Comparison of ENCODE assay signal across 26 cellular contexts in genomic region chr1:151536499-151536898, GRCh38. TPM values are rescaled to one million over a fixed set of nuclear protein-coding genes. Genes with fewer than 3 reads are reported as not detected.
A peak's percentile ranks its signal among the peaks of the same experiment; 100 is the strongest.
DNase-seq lines count a peak whose midpoint lies in the region; ATAC-seq and TF ChIP-seq lines count a peak whose summit lies in the region.
"Had no signal": no experiment of that assay in that cellular context is flagged by ENCODE, and none has a peak within 500 bp of the region (broad histone marks: within the 10 kb centered on the region; RNA-seq: fewer than 3 reads in every experiment).

No MANE protein-coding gene starts in this region.

- H2AFZ ChIP-seq in PC-9 = no peak overlapping the region

- 0 out of 2 replicates have a peak overlapping the region, but pooled peaks have one; percentile 11 for H3K4me2 ChIP-seq in PC-9

- H3K9me2 ChIP-seq in PC-9 (ENCODE audit: insufficient read depth) = no peaks in the 10 kb centered on the region

- peak overlapping the region; percentile 68 for H3K27ac Mint-ChIP-seq in Caco-2 (ENCODE audit: unreplicated experiment)
- H3K27ac Mint-ChIP-seq in osteocyte (ENCODE audit: unreplicated experiment) = peak overlapping the region; percentile 65

- peaks cover 21% of the 10 kb centered on the region for H3K79me2 ChIP-seq in PC-9 (ENCODE audit: low read depth)

- H3K36me3 ChIP-seq in Caco-2 (ENCODE audit: control insufficient read depth, insufficient read depth, low read length) = peaks cover 11% of the 10 kb centered on the region
- H3K36me3 ChIP-seq in PC-9 (ENCODE audit: low read depth) = peaks cover 16% of the 10 kb centered on the region
- H3K36me3 ChIP-seq in esophagus (ENCODE audit: control insufficient read depth in 2 of 2, insufficient read depth in 2 of 2, low read length in 1 of 2) = peaks cover 0 to 2% of the 10 kb centered on the region in 2 donors
- H3K36me3 ChIP-seq in SJCRH30 = no peaks in the 10 kb centered on the region
- H3K36me3 ChIP-seq: heart right ventricle, tibial artery had no signal

- H3K4me3 ChIP-seq in Caco-2 (ENCODE audit: low read depth, low read length) (no peak overlapping the region), PC-9 (no peak overlapping the region), esophagus (ENCODE audit: low read depth in 1 of 2, low read length in 2 of 2) (no peak overlapping the region), SJCRH30 (no peak overlapping the region)
- H3K4me3 ChIP-seq: heart right ventricle, lung, stomach, tibial artery had no signal

- intact Hi-C loops in Caco-2 (cut with micrococcal nuclease; ENCODE audit: unreplicated experiment) (no loop called here), PC-9 (cut with micrococcal nuclease; ENCODE audit: unreplicated experiment) (loop anchor here (5.0 kb wide), 1 partner anchor 146 kb away; no protein-coding TSS in a partner anchor), left cardiac atrium (cut with DNase I) (loop anchor here in 1 of 2 donors (5.0 kb wide), 1 partner anchor 196 kb away; no protein-coding TSS in a partner anchor)

- DNase-seq in Caco-2 (no peak), PC-9 (no peak), osteocyte (ENCODE audit: extremely low spot score, unreplicated experiment) (no peak), SJCRH30 (no peak), DMS153 treated with DMSO at 0.1 percent for 48 hours (lab: John Stamatoyannopoulos, UW; ENCODE audit: unreplicated experiment) (no peak), left cardiac atrium (no peak)
- DNase-seq: activated CD4-positive, alpha-beta T cell treated with anti-CD3 and anti-CD28 coated beads for 48 hours; activated CD8-positive, alpha-beta memory T cell treated with anti-CD3 and anti-CD28 coated beads for 24 hours; activated gamma-delta T cell treated with Interleukin-2 at 50 U/mL for 16 hours; activated T-cell treated with anti-CD3 and anti-CD28 coated beads, Interleukin-2, amount 50 U/mL, for 1 hour; cerebellar nuclear complex; foreskin melanocyte; heart right ventricle; Kasumi-1; NCI-H1694; NCI-H510A; small intestine; stimulated activated CD4-positive, alpha-beta T cell treated with anti-CD3 and anti-CD28 coated beads, Interleukin-1b, Interleukin-23, amount 100 ng/mL, for 48 hours; stomach; T-helper 9 cell; tibial artery had no signal

- H4K20me1 ChIP-seq in PC-9 (ENCODE audit: insufficient read depth) = peaks cover 5% of the 10 kb centered on the region

- no peak for TF ChIP-seq CTCF in Caco-2 (IDR thresholded peaks at IDR 0.05; ENCODE audit: insufficient read depth in 1 of 2, low read depth in 1 of 2, low read length in 1 of 2, severe bottlenecking in 1 of 2, unreplicated experiment in 1 of 2)
- TF ChIP-seq CTCF in PC-9 (conservative IDR thresholded peaks at IDR 0.05) = no peak
- TF ChIP-seq CTCF in osteocyte (IDR thresholded peaks at IDR 0.05) = no peak

- CTCF ChIA-PET in Caco-2 (lab: Charles Lee) (no interaction called here), PC-9 (lab: Charles Lee) (interaction anchor here (1.0 to 1.1 kb wide), 2 partner anchors 39 to 42 kb away, joined by 3 to 5 read pairs; no protein-coding TSS in a partner anchor)

- H3K27ac ChIP-seq in PC-9 (peak overlapping the region; percentile 79), esophagus (ENCODE audit: low read depth in 2 of 2, low read length in 1 of 2) (peak overlapping the region; percentile 43 to 74), SJCRH30 (no peak overlapping the region)
- H3K27ac ChIP-seq: C4-2B, heart right ventricle, HL-60, tibial artery had no signal

- H3K9me3 ChIP-seq in Caco-2 (no peaks in the 10 kb centered on the region), PC-9 (ENCODE audit: insufficient read depth, low read depth) (no peaks in the 10 kb centered on the region), esophagus (ENCODE audit: control insufficient read depth in 2 of 2, insufficient read depth in 1 of 2, low read depth in 1 of 2, low read length in 1 of 2) (no peaks in the 10 kb centered on the region), SJCRH30 (replicated peaks) (no peaks in the 10 kb centered on the region)
- H3K9me3 ChIP-seq: heart right ventricle, stomach, tibial artery had no signal

- H3K27me3 Mint-ChIP-seq in Caco-2 (ENCODE audit: insufficient read depth, unreplicated experiment) (no peaks in the 10 kb centered on the region), osteocyte (ENCODE audit: unreplicated experiment) (no peaks in the 10 kb centered on the region)

- H3K4me1 ChIP-seq in Caco-2 (peaks cover 10% of the 10 kb centered on the region), PC-9 (replicated peaks; ENCODE audit: insufficient read depth) (peaks cover 33% of the 10 kb centered on the region), esophagus (ENCODE audit: control insufficient read depth in 2 of 2, insufficient read depth in 2 of 2, low read length in 1 of 2) (no peaks in the 10 kb centered on the region), SJCRH30 (peaks cover 8% of the 10 kb centered on the region)

- H3K4me1 Mint-ChIP-seq in Caco-2 (ENCODE audit: low read depth, unreplicated experiment) (peaks cover 37% of the 10 kb centered on the region), osteocyte (ENCODE audit: unreplicated experiment) (peaks cover 16% of the 10 kb centered on the region)

- H3F3A ChIP-seq in PC-9 (ENCODE audit: insufficient read depth, low read depth) = peaks cover 48% of the 10 kb centered on the region

- BruUV-seq in Caco-2 (replicated peaks; lab: Mats Ljungman, UMichigan) = no TSS peak
- no TSS peak for BruUV-seq in PC-9 (replicated peaks; lab: Mats Ljungman, UMichigan)

- ATAC-seq in left cardiac atrium = no peak
- ATAC-seq: heart right ventricle, Right ventricle myocardium inferior had no signal

- H3K9me3 Mint-ChIP-seq in Caco-2 (ENCODE audit: unreplicated experiment) (no peaks in the 10 kb centered on the region), osteocyte (ENCODE audit: unreplicated experiment) (no peaks in the 10 kb centered on the region)

- H3K4me3 Mint-ChIP-seq in Caco-2 (ENCODE audit: unreplicated experiment) (no peak overlapping the region), osteocyte (ENCODE audit: unreplicated experiment) (no peak overlapping the region)

- H3K27me3 ChIP-seq in Caco-2 (replicated peaks; ENCODE audit: control insufficient read depth, insufficient read depth, low read length) = no peaks in the 10 kb centered on the region
- no peaks in the 10 kb centered on the region for H3K27me3 ChIP-seq in PC-9 (ENCODE audit: insufficient read depth, low read depth)
- H3K27me3 ChIP-seq in esophagus (ENCODE audit: control insufficient read depth in 1 of 2, insufficient read depth in 2 of 2, low read length in 2 of 2) = no peaks in the 10 kb centered on the region
- no peaks in the 10 kb centered on the region for H3K27me3 ChIP-seq in SJCRH30
- H3K27me3 ChIP-seq: stomach, tibial artery had no signal

- 88 to 90% methylated on average over 7 of the region's 7 CpGs for WGBS in esophagus, 2 donors

- POLR2A ChIA-PET in Caco-2 (lab: Charles Lee) (interaction anchor here (1.2 kb wide), 1 partner anchor 11 kb away, joined by 6 read pairs; no protein-coding TSS in a partner anchor), PC-9 (lab: Charles Lee; ENCODE audit: unreplicated experiment) (interaction anchor here (0.5 to 2.2 kb wide), 5 partner anchors 11 to 1430 kb away, joined by 3 to 22 read pairs (median 8); no protein-coding TSS in a partner anchor)

- H3K36me3 Mint-ChIP-seq in Caco-2 (ENCODE audit: insufficient read depth, unreplicated experiment) (peaks cover 98% of the 10 kb centered on the region), osteocyte (ENCODE audit: unreplicated experiment) (no peaks in the 10 kb centered on the region)

RNA-seq across cellular contexts. Expression of gene TUFT1, which starts 3.6 kb away (rescaled TPM):
- total RNA-seq in Caco-2 (2022) = 34.9 and 36.6 TPM in 2 replicates
- total RNA-seq in PC-9 (2021) = 35.3 and 40.2 TPM in 2 replicates
- polyA plus RNA-seq in esophagus = 10 to 100 TPM; 28.6 to 33.5 TPM
- total RNA-seq in osteocyte = 7.1 and 9.0 TPM in 2 replicates
- total RNA-seq in SJCRH30 (2014; rRNA removed; shearing (Covaris generic)) = 8.1 and 8.3 TPM in 2 replicates
- total RNA-seq in left cardiac atrium = 1 to 10 TPM; 3.9 TPM

RNA-seq across cellular contexts. Expression of gene CGN, which starts 25.3 kb away (rescaled TPM):
- total RNA-seq in Caco-2 (2022) (147 TPM in 2 replicates), PC-9 (2021) (30.3 and 31.1 TPM in 2 replicates), osteocyte (0.99 and 1.7 TPM in 2 replicates), left cardiac atrium (1 to 10 TPM; 2.0 to 2.7 TPM)
- polyA plus RNA-seq in esophagus = 10 to 100 TPM; 10.5 to 13.7 TPM
- total RNA-seq in SJCRH30 (2014; rRNA removed; shearing (Covaris generic)) = 1.2 TPM in 2 replicates
